22 cellular contexts compared by ENCODE assay signal in the genomic region with DNA sequence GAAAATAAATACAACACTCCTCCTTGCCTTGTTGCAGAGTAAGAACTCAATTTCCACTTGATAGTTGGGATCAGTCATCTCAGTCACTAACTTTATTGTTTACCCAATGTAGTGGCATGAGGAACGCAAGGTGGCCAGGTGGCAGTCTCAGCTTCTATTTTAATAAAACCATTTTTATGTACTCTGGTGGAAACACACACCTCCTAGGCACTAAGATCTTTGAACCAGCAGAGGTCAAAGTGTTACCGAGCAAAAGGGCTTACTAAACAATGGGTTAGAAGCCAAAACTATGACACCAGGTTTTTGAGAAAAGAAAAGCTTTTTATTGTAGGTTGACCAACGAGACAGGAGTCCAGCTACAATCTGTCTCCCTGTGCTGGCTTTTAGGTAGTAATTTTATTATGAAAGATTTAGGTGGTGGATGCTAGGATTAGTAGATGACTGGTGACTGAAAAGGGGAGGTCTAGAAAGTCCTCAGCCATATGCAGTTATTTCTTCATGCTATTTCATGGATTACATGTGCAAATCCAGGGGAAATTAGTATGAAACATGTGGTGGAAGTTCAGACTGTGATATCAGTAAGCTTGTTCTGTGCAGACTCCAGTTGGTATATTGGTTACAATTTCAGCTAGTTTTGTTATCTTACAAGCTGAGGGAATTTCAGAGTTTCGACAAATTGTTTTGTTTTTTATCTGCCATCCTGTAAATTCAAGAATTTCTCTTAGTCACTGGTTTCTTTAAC.
"Had no signal": no experiment of that assay in that cellular context is flagged by ENCODE, and none has a peak within 500 bp of the region (broad histone marks: within the 10 kb centered on the region; RNA-seq: fewer than 3 reads in every experiment).

No MANE protein-coding gene starts in this region.

- H3K4me1 ChIP-seq: breast epithelium had no signal

- DNase-seq: activated B cell treated with CpG ODN at 0.5 μM for 24 hours; activated CD4-positive, alpha-beta T cell treated with anti-CD3 and anti-CD28 coated beads for 1 hour; activated CD4-positive, alpha-beta T cell treated with anti-CD3 and anti-CD28 coated beads, Interleukin-2, amount 10 ng/mL, durations not matched to agents 24 days and 14 days; activated CD4-positive, alpha-beta T cell treated with anti-CD3 and anti-CD28 coated beads, Interleukin-2, amount 50 U/mL, for 48 hours; activated CD8-positive, alpha-beta memory T cell treated with anti-CD3 and anti-CD28 coated beads, Interleukin-2, amount 10 ng/mL, durations not matched to agents 7 days and 5 days; activated effector memory CD4-positive, alpha-beta T cell treated with Interleukin-2 at 50 U/mL for 16 hours; activated naive CD4-positive, alpha-beta T cell; activated T-cell treated with anti-CD3 and anti-CD28 coated beads, Interleukin-2, amount 50 U/mL, for 24 hours; aorta; caudate nucleus; NCI-H1105 treated with DMSO at 0.1 percent for 48 hours; NCI-H1436 treated with DMSO at 0.1 percent for 48 hours; NCI-H187; NCI-H2081; NCI-H446; NCI-H524; PC-9; SIG-M5; T-cell; T-helper 2 cell; T1000 had no signal

- H3K9me3 ChIP-seq: breast epithelium had no signal

- H2AFZ ChIP-seq: PC-9 had no signal

- H3K4me2 ChIP-seq: PC-9 had no signal

- H3K27ac ChIP-seq: breast epithelium, PC-9 had no signal

- H3K27me3 ChIP-seq: breast epithelium had no signal

- H3K36me3 ChIP-seq: breast epithelium had no signal

- H3K4me3 ChIP-seq: breast epithelium, PC-9 had no signal

- ATAC-seq: activated CD8-positive, alpha-beta memory T cell treated with anti-CD3 and anti-CD28 coated beads, Interleukin-2, amount 10 ng/mL, durations not matched to agents 7 days and 5 days; T-cell had no signal
